Comparison of ENCODE assay signal across 6 cellular contexts in genomic region chr20:3785240-3786125, GRCh38. TPM values are rescaled to one million over a fixed set of nuclear protein-coding genes. Genes with fewer than 3 reads are reported as not detected.
DNase-seq lines count a peak whose midpoint lies in the region.

No MANE protein-coding gene starts in this region.

- peaks cover 8% of the 10 kb centered on the region for H3K36me3 Mint-ChIP-seq in activated T-helper 1 cell treated with anti-CD3 and anti-CD28 coated beads, Interleukin-12 subunit alpha, Interleukin-12 subunit beta, Interleukin-2, Interleukin-4 antibody, amounts not matched to agents 30 ng/mL and 10 ng/mL and 1 ng/mL, durations not matched to agents 14 hours and 24 hours and 36 hours (ENCODE audit: low read depth)

- peak overlapping the region; percentile 63 for H3K27ac Mint-ChIP-seq in activated T-helper 1 cell treated with anti-CD3 and anti-CD28 coated beads, Interleukin-12 subunit alpha, Interleukin-12 subunit beta, Interleukin-2, Interleukin-4 antibody, amounts not matched to agents 30 ng/mL and 10 ng/mL and 1 ng/mL, durations not matched to agents 14 hours and 24 hours and 36 hours

- intact Hi-C loops in activated T-helper 1 cell treated with anti-CD3 and anti-CD28 coated beads, Interleukin-12 subunit alpha, Interleukin-12 subunit beta, Interleukin-2, Interleukin-4 antibody, amounts not matched to agents 30 ng/mL and 10 ng/mL and 1 ng/mL, durations not matched to agents 14 hours and 24 hours and 36 hours (cut with micrococcal nuclease): loop anchor here (1.0 to 2.0 kb wide), 5 partner anchors 17 to 299 kb away; partner anchors contain the start of genes AP5S1 and MAVS

- peak overlapping the region; percentile 86 for H3K4me3 Mint-ChIP-seq in activated T-helper 1 cell treated with anti-CD3 and anti-CD28 coated beads, Interleukin-12 subunit alpha, Interleukin-12 subunit beta, Interleukin-2, Interleukin-4 antibody, amounts not matched to agents 30 ng/mL and 10 ng/mL and 1 ng/mL, durations not matched to agents 14 hours and 24 hours and 36 hours

- H3K9me3 Mint-ChIP-seq in activated T-helper 1 cell treated with anti-CD3 and anti-CD28 coated beads, Interleukin-12 subunit alpha, Interleukin-12 subunit beta, Interleukin-2, Interleukin-4 antibody, amounts not matched to agents 30 ng/mL and 10 ng/mL and 1 ng/mL, durations not matched to agents 14 hours and 24 hours and 36 hours: no peaks in the 10 kb centered on the region

- peak; percentile 50 for DNase-seq in ELR (ENCODE audit: low read depth)
- no peak for DNase-seq in activated T-helper 1 cell treated with anti-CD3 and anti-CD28 coated beads, Interleukin-12 subunit alpha, Interleukin-12 subunit beta, Interleukin-2, Interleukin-4 antibody, amounts not matched to agents 30 ng/mL and 10 ng/mL and 1 ng/mL, durations not matched to agents 14 hours and 24 hours and 36 hours (ENCODE audit: low spot score)
- peak; percentile 48 to 61 for DNase-seq in lung microvascular endothelial cell (ENCODE audit: low read depth in 2 of 2)
- DNase-seq in middle frontal gyrus (ENCODE audit: extremely low spot score, low spot score): no peak
- no peak for DNase-seq in DMS79 (lab: John Stamatoyannopoulos, UW)
- no peak for DNase-seq in glomerular visceral epithelial cell (ENCODE audit: extremely low spot score)

- H3K27me3 Mint-ChIP-seq in activated T-helper 1 cell treated with anti-CD3 and anti-CD28 coated beads, Interleukin-12 subunit alpha, Interleukin-12 subunit beta, Interleukin-2, Interleukin-4 antibody, amounts not matched to agents 30 ng/mL and 10 ng/mL and 1 ng/mL, durations not matched to agents 14 hours and 24 hours and 36 hours (ENCODE audit: insufficient read depth): peaks cover 4% of the 10 kb centered on the region

- H3K4me1 Mint-ChIP-seq in activated T-helper 1 cell treated with anti-CD3 and anti-CD28 coated beads, Interleukin-12 subunit alpha, Interleukin-12 subunit beta, Interleukin-2, Interleukin-4 antibody, amounts not matched to agents 30 ng/mL and 10 ng/mL and 1 ng/mL, durations not matched to agents 14 hours and 24 hours and 36 hours (ENCODE audit: low read depth): peaks cover 52% of the 10 kb centered on the region

RNA-seq across cellular contexts. Expression of gene CENPB, which starts 1.1 kb away (rescaled TPM):
- total RNA-seq in activated T-helper 1 cell treated with anti-CD3 and anti-CD28 coated beads, Interleukin-12 subunit alpha, Interleukin-12 subunit beta, Interleukin-2, Interleukin-4 antibody, amounts not matched to agents 30 ng/mL and 10 ng/mL and 1 ng/mL, durations not matched to agents 14 hours and 24 hours and 36 hours: 72.3 and 80.2 TPM in 2 replicates
- 51.2 and 76.8 TPM in 2 replicates for total RNA-seq in lung microvascular endothelial cell

RNA-seq across cellular contexts. Expression of gene SPEF1, which starts 4.2 kb away (rescaled TPM):
- total RNA-seq in activated T-helper 1 cell treated with anti-CD3 and anti-CD28 coated beads, Interleukin-12 subunit alpha, Interleukin-12 subunit beta, Interleukin-2, Interleukin-4 antibody, amounts not matched to agents 30 ng/mL and 10 ng/mL and 1 ng/mL, durations not matched to agents 14 hours and 24 hours and 36 hours: 0.12 TPM in 1 of 2 replicates, not detected in the other
- under 0.01 TPM in 1 of 2 replicates, not detected in the other for total RNA-seq in lung microvascular endothelial cell

RNA-seq across cellular contexts. Expression of gene CDC25B, which starts 10.6 kb away (rescaled TPM):
- 71.7 and 76.2 TPM in 2 replicates for total RNA-seq in activated T-helper 1 cell treated with anti-CD3 and anti-CD28 coated beads, Interleukin-12 subunit alpha, Interleukin-12 subunit beta, Interleukin-2, Interleukin-4 antibody, amounts not matched to agents 30 ng/mL and 10 ng/mL and 1 ng/mL, durations not matched to agents 14 hours and 24 hours and 36 hours
- 18.3 and 21.4 TPM in 2 replicates for total RNA-seq in lung microvascular endothelial cell

RNA-seq across cellular contexts. Expression of gene ADISSP, which starts 17.9 kb away (rescaled TPM):
- total RNA-seq in activated T-helper 1 cell treated with anti-CD3 and anti-CD28 coated beads, Interleukin-12 subunit alpha, Interleukin-12 subunit beta, Interleukin-2, Interleukin-4 antibody, amounts not matched to agents 30 ng/mL and 10 ng/mL and 1 ng/mL, durations not matched to agents 14 hours and 24 hours and 36 hours: 55.5 and 64.6 TPM in 2 replicates
- 10.3 and 19.2 TPM in 2 replicates for total RNA-seq in lung microvascular endothelial cell

RNA-seq across cellular contexts. Expression of gene AP5S1, which starts 34.9 kb away (rescaled TPM):
- total RNA-seq in activated T-helper 1 cell treated with anti-CD3 and anti-CD28 coated beads, Interleukin-12 subunit alpha, Interleukin-12 subunit beta, Interleukin-2, Interleukin-4 antibody, amounts not matched to agents 30 ng/mL and 10 ng/mL and 1 ng/mL, durations not matched to agents 14 hours and 24 hours and 36 hours: 14.9 and 15.0 TPM in 2 replicates
- total RNA-seq in lung microvascular endothelial cell: 10.7 and 15.7 TPM in 2 replicates

Comparison
In these comparisons a context has a peak if more than half of its experiments do, and no peak if none do; other contexts are left out.
1. DNase-seq: peak in ELR (single experiment) and lung microvascular endothelial cell (2 of 2); none in activated T-helper 1 cell treated with anti-CD3 and anti-CD28 coated beads, Interleukin-12 subunit alpha, Interleukin-12 subunit beta, Interleukin-2, Interleukin-4 antibody, amounts not matched to agents 30 ng/mL and 10 ng/mL and 1 ng/mL, durations not matched to agents 14 hours and 24 hours and 36 hours (single experiment), middle frontal gyrus (single experiment), DMS79 (single experiment) and glomerular visceral epithelial cell (single experiment).